Comparison of ENCODE assay signal across 8 cellular contexts in genomic region chr1:99969260-99969728, GRCh38. TPM values are rescaled to one million over a fixed set of nuclear protein-coding genes. Genes with fewer than 3 reads are reported as not detected.
DNase-seq lines count a peak whose midpoint lies in the region; ATAC-seq and TF ChIP-seq lines count a peak whose summit lies in the region.

No MANE protein-coding gene starts in this region.

- H3K27me3 ChIP-seq in HCT116 (ENCODE audit: insufficient read depth, low read length) (no peaks in the 10 kb centered on the region), OCI-LY3 (ENCODE audit: low read depth, low read length) (no peaks in the 10 kb centered on the region), endocrine pancreas (ENCODE audit: control insufficient read depth, insufficient read depth, low read length) (no peaks in the 10 kb centered on the region)

- H3K36me3 ChIP-seq in HCT116 (ENCODE audit: control insufficient read depth in 1 of 2, insufficient read depth in 2 of 2, low read length in 2 of 2) (no peaks in the 10 kb centered on the region), OCI-LY3 (replicated peaks; ENCODE audit: low read depth, low read length) (no peaks in the 10 kb centered on the region), endocrine pancreas (ENCODE audit: control insufficient read depth, insufficient read depth, low read length) (no peaks in the 10 kb centered on the region)

- H3K4me1 Mint-ChIP-seq in natural killer cell treated with Interleukin-12 subunit alpha and Interleukin-12 subunit beta and Interleukin-15 and Interleukin-18, amount 100 ng/mL, for 72 hours (ENCODE audit: low read depth in 2 of 2), result peaks cover 19 to 25% of the 10 kb centered on the region in 2 donors

- RAD21 ChIA-PET in HCT116 (lab: Charles Lee; ENCODE audit: low non-redundant PET in 1 of 2, low total read pairs in 2 of 2, uncharacterized antibody in 2 of 2, unreplicated experiment in 2 of 2), result no interaction called here

- H2AFZ ChIP-seq in HCT116 (ENCODE audit: low read depth, low read length, poor library complexity, severe bottlenecking) (peak overlapping the region; percentile 81), OCI-LY3 (ENCODE audit: low read depth, low read length) (peak overlapping the region; percentile 96)

- H3K27ac Mint-ChIP-seq in natural killer cell treated with Interleukin-12 subunit alpha and Interleukin-12 subunit beta and Interleukin-15 and Interleukin-18, amount 100 ng/mL, for 72 hours, result peak overlapping the region; percentile 89 to 94

- TF ChIP-seq RAD21 in HCT116 (IDR thresholded peaks at IDR 0.05; ENCODE audit: low read depth), result no peak

- TF ChIP-seq POLR2A in HCT116 (IDR thresholded peaks at IDR 0.05; ENCODE audit: borderline replicate concordance, extremely low read depth, insufficient read depth, insufficient read length), result no peak

- H3K79me2 ChIP-seq in HCT116 (ENCODE audit: insufficient read depth, low read length) (peaks cover 38% of the 10 kb centered on the region), OCI-LY3 (ENCODE audit: low read length) (peaks cover 10% of the 10 kb centered on the region)

- H3K9ac ChIP-seq in HCT116 (ENCODE audit: low read length), result peak overlapping the region; percentile 65
- peak overlapping the region; percentile 75 for H3K9ac ChIP-seq in OCI-LY3 (ENCODE audit: low read length)
- peak overlapping the region; percentile 58 for H3K9ac ChIP-seq in endocrine pancreas (ENCODE audit: control insufficient read depth, insufficient read depth, low read length)

- H4K20me1 ChIP-seq in HCT116 (ENCODE audit: insufficient read depth) (no peaks in the 10 kb centered on the region), OCI-LY3 (ENCODE audit: insufficient read depth, low read length) (no peaks in the 10 kb centered on the region)

- H3K9me3 ChIP-seq in HCT116 (ENCODE audit: control insufficient read depth in 1 of 2, insufficient read depth in 1 of 2, low read depth in 1 of 2, low read length in 2 of 2) (no peaks in the 10 kb centered on the region), OCI-LY3 (ENCODE audit: insufficient read depth, low read length) (no peaks in the 10 kb centered on the region), endocrine pancreas (ENCODE audit: control insufficient read depth, low read length) (no peaks in the 10 kb centered on the region)

- H3K36me3 Mint-ChIP-seq in natural killer cell treated with Interleukin-12 subunit alpha and Interleukin-12 subunit beta and Interleukin-15 and Interleukin-18, amount 100 ng/mL, for 72 hours, result no peaks in the 10 kb centered on the region

- H3K4me3 Mint-ChIP-seq in natural killer cell treated with Interleukin-12 subunit alpha and Interleukin-12 subunit beta and Interleukin-15 and Interleukin-18, amount 100 ng/mL, for 72 hours, result peak overlapping the region; percentile 94

- DNase-seq in DMS 273 (lab: John Stamatoyannopoulos, UW; ENCODE audit: unreplicated experiment), result peak; percentile 60
- no peak for DNase-seq in DMS 273 treated with DMSO at 0.1 percent for 48 hours (lab: John Stamatoyannopoulos, UW)
- DNase-seq in HCT116 (ENCODE audit: low read depth, low spot score), result peak; percentile 12
- no peak for DNase-seq in natural killer cell treated with Interleukin-12 subunit alpha and Interleukin-12 subunit beta and Interleukin-15 and Interleukin-18, amount 100 ng/mL, for 72 hours (ENCODE audit: low spot score)
- no peak for DNase-seq in CD1c-positive myeloid dendritic cell (ENCODE audit: extremely low spot score)

- intact Hi-C loops in HCT116 (cut with micrococcal nuclease), result loop anchor here (5.0 kb wide), 1 partner anchor 117 kb away; the partner anchor contains the start of gene AGL

- no peaks in the 10 kb centered on the region for H3K9me3 Mint-ChIP-seq in natural killer cell treated with Interleukin-12 subunit alpha and Interleukin-12 subunit beta and Interleukin-15 and Interleukin-18, amount 100 ng/mL, for 72 hours

- CTCF ChIA-PET in HCT116 (lab: Charles Lee), result no interaction called here

- H3K4me1 ChIP-seq in HCT116 (ENCODE audit: control insufficient read depth in 1 of 2, insufficient read depth in 2 of 2, low read length in 2 of 2) (peaks cover 10 to 28% of the 10 kb centered on the region in 2 experiments), OCI-LY3 (ENCODE audit: low read length) (peaks cover 9% of the 10 kb centered on the region; the same call in 1 of the 2 replicates), endocrine pancreas (ENCODE audit: control insufficient read depth, insufficient read depth, low read length) (no peaks in the 10 kb centered on the region)

- no peaks in the 10 kb centered on the region for H3K27me3 Mint-ChIP-seq in natural killer cell treated with Interleukin-12 subunit alpha and Interleukin-12 subunit beta and Interleukin-15 and Interleukin-18, amount 100 ng/mL, for 72 hours

- H3K4me2 ChIP-seq in HCT116 (ENCODE audit: low read length), result peak overlapping the region; percentile 83
- peak overlapping the region; percentile 79 for H3K4me2 ChIP-seq in OCI-LY3 (ENCODE audit: low read length)

- ATAC-seq in HCT116 (peak; percentile 15), HG02852 (IDR thresholded peaks at IDR 0.05; ENCODE audit: unreplicated experiment) (no peak)
- peak; percentile 2 for ATAC-seq in natural killer cell treated with Interleukin-12 subunit alpha and Interleukin-12 subunit beta and Interleukin-15 and Interleukin-18, amount 100 ng/mL, for 72 hours

- H3K27ac ChIP-seq in HCT116 (ENCODE audit: low read depth, low read length) (peak overlapping the region; percentile 74), OCI-LY3 (ENCODE audit: low read length) (peak overlapping the region; percentile 33; the same call in 1 of the 2 replicates)

- no peaks in the 10 kb centered on the region for H3K9me2 ChIP-seq in HCT116 (ENCODE audit: insufficient read depth)

- TSS peak; percentile 77 for BruUV-seq in HCT116 (replicated peaks; lab: Mats Ljungman, UMichigan)

- POLR2A ChIA-PET in HCT116 (lab: Charles Lee), result interaction anchor here (1.5 kb wide), 1 partner anchor 13 kb away, joined by 3 read pairs; no protein-coding TSS in a partner anchor

- TF ChIP-seq CTCF in HCT116 (IDR thresholded peaks at IDR 0.05 in 2 of 3, conservative IDR thresholded peaks at IDR 0.05 in 1 of 3; ENCODE audit: borderline replicate concordance in 1 of 3, insufficient read depth in 1 of 3, low read depth in 2 of 3, low read length in 2 of 3) (no peak), OCI-LY3 (IDR thresholded peaks at IDR 0.05; ENCODE audit: low read depth, low read length) (no peak)

- H3K4me3 ChIP-seq in HCT116 (replicated peaks in 1 of 2; ENCODE audit: low read depth in 1 of 2, low read length in 2 of 2) (peak overlapping the region; percentile 59 to 65), OCI-LY3 (ENCODE audit: low read length) (peak overlapping the region; percentile 98), endocrine pancreas (ENCODE audit: control insufficient read depth, insufficient read depth, low read length) (peak overlapping the region; percentile 60)

TF ChIP-seq in HCT116, 20 proteins besides CTCF, POLR2A, EP300 and RAD21:
- TF ChIP-seq, protein P1, sequence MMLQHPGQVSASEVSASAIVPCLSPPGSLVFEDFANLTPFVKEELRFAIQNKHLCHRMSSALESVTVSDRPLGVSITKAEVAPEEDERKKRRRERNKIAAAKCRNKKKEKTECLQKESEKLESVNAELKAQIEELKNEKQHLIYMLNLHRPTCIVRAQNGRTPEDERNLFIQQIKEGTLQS (IDR thresholded peaks at IDR 0.05), result no peak

RNA-seq across cellular contexts. Expression of gene SLC35A3, which starts 0.5 kb away (rescaled TPM):
- 21.6 TPM for total RNA-seq in HCT116 (2021; ENCODE audit: unreplicated experiment)
- polyA plus RNA-seq in HCT116 (2012), result 4.2 and 5.8 TPM in 2 replicates
- total RNA-seq in natural killer cell treated with Interleukin-12 subunit alpha and Interleukin-12 subunit beta and Interleukin-15 and Interleukin-18, amount 100 ng/mL, for 72 hours, result 10 to 100 TPM; 22.2 to 26.6 TPM

Comparison
In these comparisons a context has a peak if more than half of its experiments do, and no peak if none do; other contexts are left out.
1. DNase-seq: peak in DMS 273 (single experiment) and HCT116 (single experiment); none in DMS 273 treated with DMSO at 0.1 percent for 48 hours (single experiment), natural killer cell treated with Interleukin-12 subunit alpha and Interleukin-12 subunit beta and Interleukin-15 and Interleukin-18, amount 100 ng/mL, for 72 hours (single experiment) and CD1c-positive myeloid dendritic cell (single experiment).
2. Peak in every context shown above with its lines, with median percentiles within 50 percentile points of each other: H3K4me3 ChIP-seq and H3K9ac ChIP-seq.